In the genomic region with DNA sequence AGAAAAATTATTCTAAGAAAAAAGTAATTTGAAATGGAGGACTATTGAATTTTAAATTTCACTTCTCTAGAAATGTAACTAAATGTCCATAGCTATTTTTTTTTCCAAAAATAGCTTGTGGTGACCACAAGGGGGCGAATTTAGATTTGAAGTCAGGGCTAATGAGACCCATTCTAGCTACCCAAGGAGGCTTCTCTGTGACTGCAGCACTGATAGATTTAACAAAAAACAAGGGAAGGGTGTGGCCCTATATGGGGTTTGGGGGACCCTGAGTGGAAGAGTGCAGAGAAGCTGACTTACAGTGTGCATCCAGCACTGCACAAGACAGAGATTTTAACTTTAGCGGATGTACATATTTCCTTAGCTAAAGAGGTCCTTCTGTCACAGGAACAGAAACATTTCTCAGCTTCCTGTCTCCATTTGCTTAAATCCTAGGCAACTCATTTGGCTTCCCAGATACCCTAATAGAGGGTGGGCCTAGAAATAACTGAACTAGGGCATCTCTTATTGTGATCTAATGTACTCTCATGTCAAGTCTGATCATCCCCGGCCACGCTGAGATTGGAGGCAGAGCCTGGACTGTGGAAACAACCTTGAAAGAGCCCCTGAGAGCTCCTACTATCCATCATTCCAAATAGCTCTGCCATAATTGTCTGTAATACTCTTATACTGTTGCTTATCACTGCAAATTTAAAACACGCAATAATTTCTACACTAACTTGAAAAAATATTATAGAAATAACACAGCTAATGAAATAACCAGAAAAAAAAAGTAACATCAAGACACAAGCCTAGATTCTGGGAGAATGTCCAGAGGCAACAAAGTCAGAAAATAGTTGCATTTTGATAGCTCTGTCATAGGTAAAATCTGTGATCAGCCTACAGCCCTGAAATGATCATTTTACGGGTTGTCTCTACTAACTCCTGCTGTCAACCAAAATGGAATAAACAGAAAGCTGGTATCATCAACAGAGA, we compare ENCODE assay signal across 8 cellular contexts.
DNase-seq lines count a peak whose midpoint lies in the region; ATAC-seq and TF ChIP-seq lines count a peak whose summit lies in the region.

No MANE protein-coding gene starts in this region.

- H3K4me1 ChIP-seq in heart right ventricle = no peaks in the 10 kb centered on the region
- no peaks in the 10 kb centered on the region for H3K4me1 ChIP-seq in effector memory CD4-positive, alpha-beta T cell (ENCODE audit: control insufficient read depth, insufficient read depth, low read length, poor library complexity, severe bottlenecking)

- H3K27ac ChIP-seq in heart right ventricle = no peak overlapping the region
- no peak overlapping the region for H3K27ac ChIP-seq in effector memory CD4-positive, alpha-beta T cell (ENCODE audit: insufficient read depth, low read length, poor library complexity, severe bottlenecking)

- H3K27ac Mint-ChIP-seq in naive B cell = peak overlapping the region in 1 of 6 donors; percentile 1

- H3K4me1 Mint-ChIP-seq in naive B cell = no peaks in the 10 kb centered on the region

- H3K36me3 ChIP-seq in heart right ventricle = no peaks in the 10 kb centered on the region
- H3K36me3 ChIP-seq in effector memory CD4-positive, alpha-beta T cell (ENCODE audit: control insufficient read depth, insufficient read depth, low read length) = no peaks in the 10 kb centered on the region

- no peaks in the 10 kb centered on the region for H3K9me3 Mint-ChIP-seq in naive B cell

- H3K9me3 ChIP-seq in heart right ventricle = no peaks in the 10 kb centered on the region
- no peaks in the 10 kb centered on the region for H3K9me3 ChIP-seq in effector memory CD4-positive, alpha-beta T cell (ENCODE audit: control insufficient read depth, low read length)

- ATAC-seq in heart right ventricle (no peak), left ventricle myocardium superior (no peak), HG02970 (IDR thresholded peaks at IDR 0.05; ENCODE audit: low FRiP score, unreplicated experiment) (peak; percentile 57), naive B cell (ENCODE audit: low read depth in 2 of 2) (no peak), GM18873 (IDR thresholded peaks at IDR 0.05; ENCODE audit: low FRiP score, unreplicated experiment) (no peak)

- no peak overlapping the region for H3K4me3 Mint-ChIP-seq in naive B cell

- H3K27me3 Mint-ChIP-seq in naive B cell = peaks cover 0 to 4% (median 0%) of the 10 kb centered on the region in 3 donors

- H3K27me3 ChIP-seq in heart right ventricle = no peaks in the 10 kb centered on the region
- no peaks in the 10 kb centered on the region for H3K27me3 ChIP-seq in effector memory CD4-positive, alpha-beta T cell (replicated peaks; ENCODE audit: control insufficient read depth, insufficient read depth, low read length, poor library complexity, severe bottlenecking)

- TF ChIP-seq CTCF in heart right ventricle (IDR thresholded peaks at IDR 0.05) (peak in 8 of 9 donors; percentile 26 to 63 (median 50)), cardiac fibroblast (IDR thresholded peaks at IDR 0.05; ENCODE audit: low read depth, low read length) (peak; percentile 60)

- no peak for DNase-seq in heart right ventricle
- no peak for DNase-seq in left ventricle myocardium superior
- DNase-seq in NCI-H69 (lab: John Stamatoyannopoulos, UW) = peak; percentile 79
- peak; percentile 59 for DNase-seq in cardiac fibroblast (ENCODE audit: low read depth in 2 of 2)
- DNase-seq in naive B cell = peak; percentile 15
- no peak for DNase-seq in effector memory CD4-positive, alpha-beta T cell

- no peak overlapping the region for H3K4me3 ChIP-seq in heart right ventricle
- no peak overlapping the region for H3K4me3 ChIP-seq in cardiac fibroblast (replicated peaks in 1 of 2; ENCODE audit: low read depth in 2 of 2, low read length in 2 of 2)
- no peak overlapping the region for H3K4me3 ChIP-seq in effector memory CD4-positive, alpha-beta T cell (ENCODE audit: insufficient read depth, low read depth, low read length, poor library complexity, severe bottlenecking)

- no peaks in the 10 kb centered on the region for H3K36me3 Mint-ChIP-seq in naive B cell

- 71% methylated on average over 6 of the region's 6 CpGs for WGBS in heart right ventricle, 2 donors

- intact Hi-C loops in heart right ventricle (cut with DNase I) = loop anchor here in 4 of 10 donors (5.0 to 10.0 kb wide), 3 partner anchors 599 to 612 kb away; a partner anchor contains a TSS
- intact Hi-C loops in left ventricle myocardium superior (cut with micrococcal nuclease) = no loop called here

Comparison
In these comparisons a context has a peak if more than half of its experiments do, and no peak if none do; other contexts are left out.
1. DNase-seq: peak in NCI-H69 (single experiment), cardiac fibroblast (2 of 2) and naive B cell (single experiment); none in heart right ventricle (0 of 2), left ventricle myocardium superior (single experiment) and effector memory CD4-positive, alpha-beta T cell (0 of 3).